In genomic region chr1:230568676-230569075, GRCh38 we compare ENCODE assay signal across 20 cellular contexts.
"Had no signal": no experiment of that assay in that cellular context is flagged by ENCODE, and none has a peak within 500 bp of the region (broad histone marks: within the 10 kb centered on the region; RNA-seq: fewer than 3 reads in every experiment).

No MANE protein-coding gene starts in this region.

- FAIRE-seq: endometrium, frontal cortex had no signal

- ATAC-seq: psoas muscle had no signal

- H3K9me3 Mint-ChIP-seq: activated naive CD8-positive, alpha-beta T cell treated with anti-CD3 and anti-CD28 coated beads for 36 hours; activated T-cell treated with anti-CD3 and anti-CD28 coated beads, Interleukin-2, amount 50 U/mL, for 24 hours; memory B cell; natural killer cell treated with Interleukin-12 subunit alpha and Interleukin-12 subunit beta and Interleukin-15 and Interleukin-18, amount 100 ng/mL, for 72 hours; stimulated activated naive CD8-positive, alpha-beta T cell treated with anti-CD3 and anti-CD28 coated beads, Interleukin-15, amount 100 ng/mL, for 72 hours had no signal

- H3K4me3 Mint-ChIP-seq: activated CD4-positive, alpha-beta T cell treated with anti-CD3 and anti-CD28 coated beads for 36 hours; activated naive CD8-positive, alpha-beta T cell treated with anti-CD3 and anti-CD28 coated beads for 36 hours; activated T-cell treated with anti-CD3 and anti-CD28 coated beads, Interleukin-2, amount 50 U/mL, for 24 hours; memory B cell; stimulated activated naive CD8-positive, alpha-beta T cell treated with anti-CD3 and anti-CD28 coated beads, Interleukin-15, amount 100 ng/mL, for 72 hours had no signal

- H3K27ac Mint-ChIP-seq: activated CD4-positive, alpha-beta T cell treated with anti-CD3 and anti-CD28 coated beads for 36 hours; activated naive CD8-positive, alpha-beta T cell treated with anti-CD3 and anti-CD28 coated beads for 36 hours; memory B cell; natural killer cell treated with Interleukin-12 subunit alpha and Interleukin-12 subunit beta and Interleukin-15 and Interleukin-18, amount 100 ng/mL, for 72 hours; stimulated activated naive CD8-positive, alpha-beta T cell treated with anti-CD3 and anti-CD28 coated beads, Interleukin-15, amount 100 ng/mL, for 72 hours had no signal

- DNase-seq: activated CD4-positive, alpha-beta T cell treated with anti-CD3 and anti-CD28 coated beads, Interleukin-2, amount 50 U/mL, for 4 hours; activated CD8-positive, alpha-beta memory T cell treated with anti-CD3 and anti-CD28 coated beads for 24 hours; activated CD8-positive, alpha-beta memory T cell treated with anti-CD3 and anti-CD28 coated beads, Interleukin-2, amount 50 U/mL, for 4 hours; activated naive CD4-positive, alpha-beta T cell treated with Interleukin-2 at 50 U/mL for 16 hours; activated T-cell treated with anti-CD3 and anti-CD28 coated beads, Interleukin-2, amount 50 U/mL, for 24 hours; cortex of kidney; effector CD4-positive, alpha-beta T cell; ovary; psoas muscle; right cardiac atrium; stimulated activated CD4-positive, alpha-beta T cell treated with anti-CD3 and anti-CD28 coated beads, Interleukin-12 subunit alpha, Interleukin-12 subunit beta, amount 100 ng/mL, for 4 hours; stimulated activated CD4-positive, alpha-beta T cell treated with anti-CD3 and anti-CD28 coated beads, Interleukin-4, amount 100 ng/mL, for 4 hours; stimulated activated naive CD8-positive, alpha-beta T cell treated with anti-CD3 and anti-CD28 coated beads, Interleukin-15, amount 100 ng/mL, for 72 hours; T-helper 9 cell had no signal

- H3K36me3 Mint-ChIP-seq: activated naive CD8-positive, alpha-beta T cell treated with anti-CD3 and anti-CD28 coated beads for 36 hours; memory B cell; natural killer cell treated with Interleukin-12 subunit alpha and Interleukin-12 subunit beta and Interleukin-15 and Interleukin-18, amount 100 ng/mL, for 72 hours had no signal
